ENCODE assay signal across 15 cellular contexts in the genomic region with DNA sequence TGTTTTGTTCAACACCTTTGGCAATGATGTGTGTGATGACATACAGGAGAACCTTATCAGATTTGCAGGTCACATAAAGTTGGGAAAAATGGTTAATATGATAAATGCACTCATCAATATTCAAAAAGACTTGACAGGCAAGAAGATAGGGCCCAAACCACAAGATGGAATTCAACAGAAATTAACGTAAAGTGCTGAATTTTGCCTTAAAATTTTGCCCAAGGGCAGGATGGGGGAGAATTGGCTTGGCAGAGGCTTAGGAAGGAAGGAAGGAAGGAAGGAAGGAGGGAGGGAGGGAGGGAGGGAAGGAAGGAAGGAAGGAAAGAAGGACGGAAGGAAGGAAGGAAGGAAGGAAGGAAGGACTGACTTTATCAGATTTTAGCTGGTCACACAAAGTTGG. TPM values are rescaled to one million over a fixed set of nuclear protein-coding genes. Genes with fewer than 3 reads are reported as not detected.
"Had no signal": no experiment of that assay in that cellular context is flagged by ENCODE, and none has a peak within 500 bp of the region (broad histone marks: within the 10 kb centered on the region; RNA-seq: fewer than 3 reads in every experiment).

No MANE protein-coding gene starts in this region.

- H3K4me3 ChIP-seq: gastroesophageal sphincter, left ventricle myocardium inferior, neural progenitor cell, pancreas, SJCRH30, tibial artery had no signal

- H3K4me3 Mint-ChIP-seq: dendritic cell treated with granulocyte-macrophage colony-stimulating factor and Interleukin-4, amounts not matched to agents 40 ng/mL and 50 ng/mL, for 4 days; neural progenitor cell had no signal

- H3K27me3 ChIP-seq: brain microvascular endothelial cell, neural progenitor cell, pancreas, tibial artery had no signal

- DNase-seq: activated CD4-positive, alpha-beta T cell treated with anti-CD3 and anti-CD28 coated beads for 1 hour; activated gamma-delta T cell treated with Interleukin-2 at 50 U/mL for 16 hours; brain microvascular endothelial cell; cerebellar nuclear complex; kidney; left ventricle myocardium inferior; mesenchymal stem cell; SJCRH30; stimulated activated CD4-positive, alpha-beta T cell treated with anti-CD3 and anti-CD28 coated beads, Interleukin-4, amount 100 ng/mL, for 1 hour; SW 1271; tibial artery had no signal

- H3K9me3 ChIP-seq: pancreas, SJCRH30 had no signal

- H3K4me1 ChIP-seq: gastroesophageal sphincter, left ventricle myocardium inferior, neural progenitor cell, pancreas, SJCRH30, tibial artery had no signal

- H3K27ac ChIP-seq: brain microvascular endothelial cell, gastroesophageal sphincter, left ventricle myocardium inferior, neural progenitor cell, pancreas, SJCRH30, tibial artery had no signal

- ATAC-seq: gastroesophageal sphincter, pancreas had no signal

- H3K36me3 ChIP-seq: brain microvascular endothelial cell, gastroesophageal sphincter, left ventricle myocardium inferior, neural progenitor cell, pancreas, SJCRH30, tibial artery had no signal

- H3K36me3 Mint-ChIP-seq: neural progenitor cell had no signal

- H3K27ac Mint-ChIP-seq: dendritic cell treated with granulocyte-macrophage colony-stimulating factor and Interleukin-4, amounts not matched to agents 40 ng/mL and 50 ng/mL, for 4 days; neural progenitor cell had no signal

RNA-seq across cellular contexts. Expression of a gene that starts 35.3 kb away (rescaled TPM):
- total RNA-seq: SJCRH30 had no signal
